8 cellular contexts compared by ENCODE assay signal in the genomic region with DNA sequence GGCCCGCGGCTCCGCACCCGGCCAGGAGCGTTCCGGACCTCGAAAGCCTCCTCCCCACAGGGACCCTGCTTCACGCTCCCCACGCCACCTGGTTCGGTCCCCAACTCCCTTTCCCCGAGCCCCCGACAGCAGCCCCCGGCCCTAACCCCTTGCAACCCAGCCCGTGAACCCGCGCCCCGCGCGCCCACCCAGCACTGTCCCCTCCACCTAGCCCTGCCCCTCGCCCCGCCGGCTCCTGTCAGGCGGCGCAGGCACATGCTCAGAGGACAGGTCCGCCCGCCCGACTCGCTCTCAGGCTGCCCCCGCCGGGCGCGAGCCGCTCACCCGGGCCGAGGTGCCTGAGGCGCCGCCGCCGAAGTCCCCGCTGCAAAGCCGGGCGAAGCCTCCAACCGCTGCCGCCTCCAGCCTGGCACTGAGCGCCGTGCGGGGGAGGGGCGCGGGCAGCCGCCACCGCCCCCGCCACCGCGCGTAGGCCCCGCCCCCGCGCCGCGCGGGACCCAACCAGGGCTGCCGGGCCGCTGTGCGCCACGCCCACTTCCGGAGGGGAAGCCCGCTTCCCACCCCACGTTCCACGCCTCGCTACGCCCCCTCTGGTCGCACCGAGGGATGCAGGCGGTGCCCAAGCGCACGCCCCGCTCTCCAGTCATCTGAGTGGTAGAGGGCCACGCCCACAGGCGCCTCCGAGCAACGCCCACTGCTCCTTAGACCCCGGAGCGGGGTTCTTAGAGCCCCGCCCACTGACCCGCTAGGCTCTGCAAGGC. TPM values are rescaled to one million over a fixed set of nuclear protein-coding genes. Genes with fewer than 3 reads are reported as not detected.
A peak's percentile ranks its signal among the peaks of the same experiment; 100 is the strongest.
DNase-seq lines count a peak whose midpoint lies in the region; ATAC-seq and TF ChIP-seq lines count a peak whose summit lies in the region.

A gene (minus strand): TSS at position 414 of the 761 bp plus-strand sequence. CDS start 30,200 bp downstream, outside the sequence.

- DNase-seq in CD4-positive, alpha-beta T cell, result peak; percentile 88 to 96 (median 92)
- DNase-seq in NCI-H82 treated with DMSO at 0.1 percent for 48 hours (lab: John Stamatoyannopoulos, UW; ENCODE audit: unreplicated experiment), result peak; percentile 94
- peak; percentile 97 for DNase-seq in activated CD8-positive, alpha-beta T cell treated with anti-CD3 and anti-CD28 coated beads for 36 hours
- peak; percentile 100 for DNase-seq in ecto neural progenitor cell (ENCODE audit: low spot score)
- peak; percentile 98 for DNase-seq in lower lobe of right lung
- peak; percentile 78 to 93 (median 82) for DNase-seq in stimulated activated CD4-positive, alpha-beta T cell treated with anti-CD3 and anti-CD28 coated beads, TNF-alpha, amount 100 ng/mL, for 24 hours (ENCODE audit: low read depth in 3 of 3)

- H3K4me3 Mint-ChIP-seq in CD4-positive, alpha-beta T cell, result peak within 1 kb of the TSS; percentile 97
- peak within 1 kb of the TSS; percentile 92 for H3K4me3 Mint-ChIP-seq in activated CD8-positive, alpha-beta T cell treated with anti-CD3 and anti-CD28 coated beads for 36 hours

- H3K36me3 Mint-ChIP-seq in CD4-positive, alpha-beta T cell (ENCODE audit: low read depth), result no peaks in the 10 kb centered on the region
- H3K36me3 Mint-ChIP-seq in activated CD8-positive, alpha-beta T cell treated with anti-CD3 and anti-CD28 coated beads for 36 hours (ENCODE audit: low read depth), result peaks cover 6% of the 10 kb centered on the region

- peaks cover 41% of the 10 kb centered on the region for H3K4me1 ChIP-seq in lower lobe of right lung

- peak within 1 kb of the TSS; percentile 82 for H3K4me3 ChIP-seq in lower lobe of right lung

- no peaks in the 10 kb centered on the region for H3K9me3 ChIP-seq in CD4-positive, alpha-beta T cell (ENCODE audit: control insufficient read depth, low read length)
- no peaks in the 10 kb centered on the region for H3K9me3 ChIP-seq in lower lobe of right lung

- no peaks in the 10 kb centered on the region for H3K36me3 ChIP-seq in lower lobe of right lung

- peak within 1 kb of the TSS; percentile 88 for H3K27ac Mint-ChIP-seq in CD4-positive, alpha-beta T cell
- peak within 1 kb of the TSS; percentile 93 for H3K27ac Mint-ChIP-seq in activated CD8-positive, alpha-beta T cell treated with anti-CD3 and anti-CD28 coated beads for 36 hours

- H3K27me3 Mint-ChIP-seq in CD4-positive, alpha-beta T cell, result no peaks in the 10 kb centered on the region
- no peaks in the 10 kb centered on the region for H3K27me3 Mint-ChIP-seq in activated CD8-positive, alpha-beta T cell treated with anti-CD3 and anti-CD28 coated beads for 36 hours

- H3K9me3 Mint-ChIP-seq in CD4-positive, alpha-beta T cell, result no peaks in the 10 kb centered on the region
- no peaks in the 10 kb centered on the region for H3K9me3 Mint-ChIP-seq in activated CD8-positive, alpha-beta T cell treated with anti-CD3 and anti-CD28 coated beads for 36 hours

- peaks cover 26% of the 10 kb centered on the region for H3K4me1 Mint-ChIP-seq in CD4-positive, alpha-beta T cell (ENCODE audit: low read depth)
- H3K4me1 Mint-ChIP-seq in activated CD8-positive, alpha-beta T cell treated with anti-CD3 and anti-CD28 coated beads for 36 hours (ENCODE audit: low read depth), result peaks cover 32% of the 10 kb centered on the region

- ATAC-seq in CD4-positive, alpha-beta T cell (ENCODE audit: poor library complexity), result peak; percentile 73
- ATAC-seq in GM19397 (IDR thresholded peaks at IDR 0.05; ENCODE audit: unreplicated experiment) (peak; percentile 70), HG03571 (IDR thresholded peaks at IDR 0.05; ENCODE audit: unreplicated experiment) (peak; percentile 60), lower lobe of right lung (peak; percentile 91 to 95)
- peak; percentile 87 for ATAC-seq in activated CD8-positive, alpha-beta T cell treated with anti-CD3 and anti-CD28 coated beads for 36 hours

- peak; percentile 75 for TF ChIP-seq CTCF in CD4-positive, alpha-beta T cell (IDR thresholded peaks at IDR 0.05)
- peak; percentile 86 for TF ChIP-seq CTCF in activated CD8-positive, alpha-beta T cell treated with anti-CD3 and anti-CD28 coated beads for 36 hours (IDR thresholded peaks at IDR 0.05)
- TF ChIP-seq CTCF in lower lobe of right lung (IDR thresholded peaks at IDR 0.05), result peak; percentile 86

- H3K27me3 ChIP-seq in CD4-positive, alpha-beta T cell (ENCODE audit: control insufficient read depth, insufficient read depth, low read length), result no peaks in the 10 kb centered on the region
- no peaks in the 10 kb centered on the region for H3K27me3 ChIP-seq in lower lobe of right lung (ENCODE audit: low read depth)

- intact Hi-C loops in CD4-positive, alpha-beta T cell (cut with DNase I, micrococcal nuclease), result loop anchor here (2.0 to 5.0 kb wide), 9 partner anchors 39 to 371 kb away; a partner anchor contains a TSS
- intact Hi-C loops in activated CD8-positive, alpha-beta T cell treated with anti-CD3 and anti-CD28 coated beads for 36 hours (cut with micrococcal nuclease), result loop anchor here (5.0 to 10.0 kb wide), 2 partner anchors 34 to 66 kb away; no protein-coding TSS in a partner anchor
- intact Hi-C loops in lower lobe of right lung (cut with DNase I), result no loop called here

- H3K27ac ChIP-seq in CD4-positive, alpha-beta T cell (ENCODE audit: low read depth, low read length), result peak within 1 kb of the TSS; percentile 75
- peak within 1 kb of the TSS; percentile 95 for H3K27ac ChIP-seq in lower lobe of right lung

- CTCF ChIA-PET in CD4-positive, alpha-beta T cell (lab: Charles Lee), result interaction anchor here (1.3 to 1.6 kb wide), 3 partner anchors 10 to 73 kb away, joined by 4 to 6 read pairs (median 4); no protein-coding TSS in a partner anchor
- CTCF ChIA-PET in activated CD8-positive, alpha-beta T cell treated with anti-CD3 and anti-CD28 coated beads for 36 hours (lab: Charles Lee), result interaction anchor here (1.1 to 1.4 kb wide), 5 partner anchors 29 to 220 kb away, joined by 3 to 9 read pairs (median 4); no protein-coding TSS in a partner anchor

- POLR2A ChIA-PET in CD4-positive, alpha-beta T cell (lab: Charles Lee), result interaction anchor here (0.7 to 1.7 kb wide), 6 partner anchors 35 to 170 kb away, joined by 3 to 9 read pairs (median 6); a partner anchor contains a TSS
- POLR2A ChIA-PET in activated CD8-positive, alpha-beta T cell treated with anti-CD3 and anti-CD28 coated beads for 36 hours (lab: Charles Lee), result interaction anchor here (0.5 to 1.4 kb wide), 6 partner anchors 14 to 315 kb away, joined by 3 to 10 read pairs (median 4); no protein-coding TSS in a partner anchor

RNA-seq across cellular contexts. Expression of the gene that starts here (rescaled TPM):
- total RNA-seq in CD4-positive, alpha-beta T cell, result 1 to 10 TPM; 6.7 to 7.4 TPM
- total RNA-seq in activated CD8-positive, alpha-beta T cell treated with anti-CD3 and anti-CD28 coated beads for 36 hours, result 10 to 100 TPM; 90.1 to 98.9 TPM
- 307 TPM for total RNA-seq in lower lobe of right lung

Comparison
In these comparisons a context has a peak if more than half of its experiments do, and no peak if none do; other contexts are left out.
1. Peak in every context shown above with its lines: DNase-seq, ATAC-seq, H3K4me3 ChIP-seq and H3K27ac ChIP-seq.
2. RNA of the gene that starts here (total RNA-seq): 307 TPM in lower lobe of right lung (single experiment) and 90.1 to 98.9 TPM in activated CD8-positive, alpha-beta T cell treated with anti-CD3 and anti-CD28 coated beads for 36 hours; 6.7 to 7.4 TPM in CD4-positive, alpha-beta T cell; every median in the first group is over 10 times any median in the second.